In the genomic region with DNA sequence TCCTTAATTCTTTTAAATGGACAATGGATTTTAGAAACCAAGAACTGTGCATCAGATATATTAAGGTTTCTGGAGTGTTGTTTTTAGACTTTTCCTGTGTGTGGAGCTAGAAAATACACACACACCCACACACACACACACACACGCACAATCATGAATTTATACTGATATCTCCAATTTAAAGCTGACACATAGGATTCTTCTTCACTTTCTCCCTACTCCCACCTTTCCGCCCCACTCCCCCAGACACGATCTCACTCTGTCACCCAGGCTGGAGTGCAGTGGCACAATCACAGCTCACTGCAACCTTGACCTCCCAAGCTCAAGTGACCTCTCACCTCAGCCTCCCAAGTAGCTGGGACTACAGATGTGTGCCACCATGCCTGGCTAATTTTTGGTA, we compare ENCODE assay signal across 1 cellular context.
TF ChIP-seq lines count a peak whose summit lies in the region.

No MANE protein-coding gene starts in this region.

TF ChIP-seq in SK-N-SH treated with all-trans-retinoic acid at 6 μM for 48 hours, 23 proteins besides CTCF, POLR2A, EP300 and RAD21 (continued from another document):
- no peak for TF ChIP-seq CSRNP3 (CRISPR knock-in tag; IDR thresholded peaks at IDR 0.05)
- TF ChIP-seq OSR1 (CRISPR knock-in tag; IDR thresholded peaks at IDR 0.05): no peak
- TF ChIP-seq ZFP3 (CRISPR knock-in tag; IDR thresholded peaks at IDR 0.05): no peak
- TF ChIP-seq ZNF565 (CRISPR knock-in tag; conservative IDR thresholded peaks at IDR 0.05; ENCODE audit: low read depth): no peak
- no peak for TF ChIP-seq BACH2 (CRISPR knock-in tag; IDR thresholded peaks at IDR 0.05; ENCODE audit: borderline replicate concordance)
- TF ChIP-seq ZNF8 (CRISPR knock-in tag; IDR thresholded peaks at IDR 0.05): no peak
- TF ChIP-seq PATZ1 (CRISPR knock-in tag; IDR thresholded peaks at IDR 0.05; ENCODE audit: borderline replicate concordance): no peak
- TF ChIP-seq ISL1 (CRISPR knock-in tag; IDR thresholded peaks at IDR 0.05): no peak
- TF ChIP-seq, protein P1, sequence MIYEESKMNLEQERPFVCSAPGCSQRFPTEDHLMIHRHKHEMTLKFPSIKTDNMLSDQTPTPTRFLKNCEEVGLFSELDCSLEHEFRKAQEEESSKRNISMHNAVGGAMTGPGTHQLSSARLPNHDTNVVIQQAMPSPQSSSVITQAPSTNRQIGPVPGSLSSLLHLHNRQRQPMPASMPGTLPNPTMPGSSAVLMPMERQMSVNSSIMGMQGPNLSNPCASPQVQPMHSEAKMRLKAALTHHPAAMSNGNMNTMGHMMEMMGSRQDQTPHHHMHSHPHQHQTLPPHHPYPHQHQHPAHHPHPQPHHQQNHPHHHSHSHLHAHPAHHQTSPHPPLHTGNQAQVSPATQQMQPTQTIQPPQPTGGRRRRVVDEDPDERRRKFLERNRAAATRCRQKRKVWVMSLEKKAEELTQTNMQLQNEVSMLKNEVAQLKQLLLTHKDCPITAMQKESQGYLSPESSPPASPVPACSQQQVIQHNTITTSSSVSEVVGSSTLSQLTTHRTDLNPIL (CRISPR knock-in tag; IDR thresholded peaks at IDR 0.05; ENCODE audit: low read depth): no peak
